Comparison of ENCODE assay signal across 9 cellular contexts in genomic region chr3:72756900-72757299, GRCh38.
DNase-seq lines count a peak whose midpoint lies in the region; ATAC-seq and TF ChIP-seq lines count a peak whose summit lies in the region.
"Had no signal": no experiment of that assay in that cellular context is flagged by ENCODE, and none has a peak within 500 bp of the region (broad histone marks: within the 10 kb centered on the region; RNA-seq: fewer than 3 reads in every experiment).

No MANE protein-coding gene starts in this region.

- H3K27ac Mint-ChIP-seq in CD4-positive, alpha-beta memory T cell: peak overlapping the region; percentile 74 to 97 (median 92)
- H3K27ac Mint-ChIP-seq in activated CD4-positive, alpha-beta memory T cell treated with anti-CD3 and anti-CD28 coated beads for 36 hours: peak overlapping the region; percentile 77
- H3K27ac Mint-ChIP-seq in stimulated activated naive CD8-positive, alpha-beta T cell treated with anti-CD3 and anti-CD28 coated beads, Interleukin-15, Interleukin-2, amounts not matched to agents 100 ng/mL and 50 ng/mL, for 24 hours: peak overlapping the region; percentile 76

- H3K4me1 Mint-ChIP-seq in CD4-positive, alpha-beta memory T cell: peaks cover 24 to 40% (median 33%) of the 10 kb centered on the region in 4 donors
- peaks cover 36% of the 10 kb centered on the region for H3K4me1 Mint-ChIP-seq in activated CD4-positive, alpha-beta memory T cell treated with anti-CD3 and anti-CD28 coated beads for 36 hours (ENCODE audit: low read depth)
- H3K4me1 Mint-ChIP-seq in stimulated activated naive CD8-positive, alpha-beta T cell treated with anti-CD3 and anti-CD28 coated beads, Interleukin-15, Interleukin-2, amounts not matched to agents 100 ng/mL and 50 ng/mL, for 24 hours (ENCODE audit: low read depth): peaks cover 45% of the 10 kb centered on the region

- no peaks in the 10 kb centered on the region for H3K9me3 Mint-ChIP-seq in CD4-positive, alpha-beta memory T cell
- no peaks in the 10 kb centered on the region for H3K9me3 Mint-ChIP-seq in activated CD4-positive, alpha-beta memory T cell treated with anti-CD3 and anti-CD28 coated beads for 36 hours
- no peaks in the 10 kb centered on the region for H3K9me3 Mint-ChIP-seq in stimulated activated naive CD8-positive, alpha-beta T cell treated with anti-CD3 and anti-CD28 coated beads, Interleukin-15, Interleukin-2, amounts not matched to agents 100 ng/mL and 50 ng/mL, for 24 hours

- peak overlapping the region; percentile 49 for H3K27ac ChIP-seq in CD4-positive, alpha-beta memory T cell (ENCODE audit: low read depth, low read length)
- H3K27ac ChIP-seq in vagina: no peak overlapping the region
- H3K27ac ChIP-seq: upper lobe of left lung had no signal

- peak overlapping the region in 1 of 2 donors; percentile 25 for H3K4me3 ChIP-seq in CD4-positive, alpha-beta memory T cell (ENCODE audit: low read length in 2 of 2)
- H3K4me3 ChIP-seq in vagina: no peak overlapping the region
- H3K4me3 ChIP-seq: upper lobe of left lung had no signal

- POLR2A ChIA-PET in CD4-positive, alpha-beta memory T cell (lab: Charles Lee; ENCODE audit: partially characterized antibody): interaction anchor here (5.1 kb wide), 1 partner anchor 18 kb away, joined by 31 read pairs; no protein-coding TSS in a partner anchor
- POLR2A ChIA-PET in activated CD4-positive, alpha-beta memory T cell treated with anti-CD3 and anti-CD28 coated beads for 36 hours (lab: Charles Lee): no interaction called here

- TF ChIP-seq POLR2A in vagina (IDR thresholded peaks at IDR 0.05): no peak

- H3K9me3 ChIP-seq in CD4-positive, alpha-beta memory T cell (ENCODE audit: control insufficient read depth in 1 of 2, low read length in 2 of 2): no peaks in the 10 kb centered on the region
- no peaks in the 10 kb centered on the region for H3K9me3 ChIP-seq in vagina
- H3K9me3 ChIP-seq: upper lobe of left lung had no signal

- no peaks in the 10 kb centered on the region for H3K27me3 ChIP-seq in CD4-positive, alpha-beta memory T cell (ENCODE audit: insufficient read depth, low read length)
- no peaks in the 10 kb centered on the region for H3K27me3 ChIP-seq in vagina
- H3K27me3 ChIP-seq: upper lobe of left lung had no signal

- peak overlapping the region; percentile 50 to 84 (median 68) for H3K4me3 Mint-ChIP-seq in CD4-positive, alpha-beta memory T cell
- H3K4me3 Mint-ChIP-seq in activated CD4-positive, alpha-beta memory T cell treated with anti-CD3 and anti-CD28 coated beads for 36 hours: peak overlapping the region; percentile 33
- peak overlapping the region; percentile 12 for H3K4me3 Mint-ChIP-seq in stimulated activated naive CD8-positive, alpha-beta T cell treated with anti-CD3 and anti-CD28 coated beads, Interleukin-15, Interleukin-2, amounts not matched to agents 100 ng/mL and 50 ng/mL, for 24 hours

- peaks cover 4 to 7% of the 10 kb centered on the region in 2 donors for H3K36me3 Mint-ChIP-seq in CD4-positive, alpha-beta memory T cell
- H3K36me3 Mint-ChIP-seq in activated CD4-positive, alpha-beta memory T cell treated with anti-CD3 and anti-CD28 coated beads for 36 hours: peaks cover 18% of the 10 kb centered on the region
- peaks cover 42% of the 10 kb centered on the region for H3K36me3 Mint-ChIP-seq in stimulated activated naive CD8-positive, alpha-beta T cell treated with anti-CD3 and anti-CD28 coated beads, Interleukin-15, Interleukin-2, amounts not matched to agents 100 ng/mL and 50 ng/mL, for 24 hours (ENCODE audit: low read depth)

- intact Hi-C loops in CD4-positive, alpha-beta memory T cell (cut with micrococcal nuclease): loop anchor here (1.0 to 5.0 kb wide), 4 partner anchors 18 to 1034 kb away; no protein-coding TSS in a partner anchor
- intact Hi-C loops in activated CD4-positive, alpha-beta memory T cell treated with anti-CD3 and anti-CD28 coated beads for 36 hours (cut with micrococcal nuclease): loop anchor here (1.0 to 5.0 kb wide), 5 partner anchors 18 to 122 kb away; partner anchors contain the start of gene SHQ1
- intact Hi-C loops in vagina (cut with DNase I): no loop called here

- ATAC-seq in GM19467 (IDR thresholded peaks at IDR 0.05; ENCODE audit: unreplicated experiment): peak; percentile 100
- ATAC-seq in HG03460 (IDR thresholded peaks at IDR 0.05; ENCODE audit: unreplicated experiment): peak; percentile 100

- no peaks in the 10 kb centered on the region for H3K36me3 ChIP-seq in CD4-positive, alpha-beta memory T cell (ENCODE audit: insufficient read depth, low read length)
- H3K36me3 ChIP-seq in vagina: no peaks in the 10 kb centered on the region
- H3K36me3 ChIP-seq: upper lobe of left lung had no signal

- TF ChIP-seq CTCF in vagina (IDR thresholded peaks at IDR 0.05): no peak

- H3K27me3 Mint-ChIP-seq in CD4-positive, alpha-beta memory T cell: no peaks in the 10 kb centered on the region
- H3K27me3 Mint-ChIP-seq in activated CD4-positive, alpha-beta memory T cell treated with anti-CD3 and anti-CD28 coated beads for 36 hours: no peaks in the 10 kb centered on the region
- no peaks in the 10 kb centered on the region for H3K27me3 Mint-ChIP-seq in stimulated activated naive CD8-positive, alpha-beta T cell treated with anti-CD3 and anti-CD28 coated beads, Interleukin-15, Interleukin-2, amounts not matched to agents 100 ng/mL and 50 ng/mL, for 24 hours

- peak; percentile 67 to 77 (median 71) for DNase-seq in CD4-positive, alpha-beta memory T cell
- DNase-seq in activated CD4-positive, alpha-beta memory T cell treated with anti-CD3 and anti-CD28 coated beads for 36 hours: peak; percentile 62
- DNase-seq in vagina (ENCODE audit: extremely low spot score in 2 of 2): no peak
- DNase-seq in cortex of kidney (lab: John Stamatoyannopoulos, UW): no peak
- DNase-seq in NCI-H446 treated with DMSO at 0.1 percent for 48 hours (lab: John Stamatoyannopoulos, UW): no peak
- DNase-seq: upper lobe of left lung had no signal

- H3K4me1 ChIP-seq in CD4-positive, alpha-beta memory T cell (ENCODE audit: insufficient read depth, low read length): peaks cover 34% of the 10 kb centered on the region
- H3K4me1 ChIP-seq in vagina: no peaks in the 10 kb centered on the region

- CTCF ChIA-PET in CD4-positive, alpha-beta memory T cell (lab: Charles Lee; ENCODE audit: partially characterized antibody): interaction anchor here (1.2 kb wide), 1 partner anchor 14 kb away, joined by 3 read pairs; no protein-coding TSS in a partner anchor
- CTCF ChIA-PET in activated CD4-positive, alpha-beta memory T cell treated with anti-CD3 and anti-CD28 coated beads for 36 hours (lab: Charles Lee): no interaction called here

Comparison
In these comparisons a context has a peak if more than half of its experiments do, and no peak if none do; other contexts are left out.
1. DNase-seq: peak in CD4-positive, alpha-beta memory T cell (5 of 5) and activated CD4-positive, alpha-beta memory T cell treated with anti-CD3 and anti-CD28 coated beads for 36 hours (single experiment); none in vagina (0 of 2), cortex of kidney (single experiment) and NCI-H446 treated with DMSO at 0.1 percent for 48 hours (single experiment).
2. H3K4me3 Mint-ChIP-seq: peak in every context shown above with its lines; median percentile 68 in CD4-positive, alpha-beta memory T cell; 33 in activated CD4-positive, alpha-beta memory T cell treated with anti-CD3 and anti-CD28 coated beads for 36 hours; 12 in stimulated activated naive CD8-positive, alpha-beta T cell treated with anti-CD3 and anti-CD28 coated beads, Interleukin-15, Interleukin-2, amounts not matched to agents 100 ng/mL and 50 ng/mL, for 24 hours.
3. Peak in every context shown above with its lines, with median percentiles within 50 percentile points of each other: H3K27ac Mint-ChIP-seq.